Comparison of ENCODE assay signal across 10 cellular contexts in genomic region chr16:3561626-3562025, GRCh38. TPM values are rescaled to one million over a fixed set of nuclear protein-coding genes. Genes with fewer than 3 reads are reported as not detected.
"Had no signal": no experiment of that assay in that cellular context is flagged by ENCODE, and none has a peak within 500 bp of the region (broad histone marks: within the 10 kb centered on the region; RNA-seq: fewer than 3 reads in every experiment).

No MANE protein-coding gene starts in this region.

- H3K9me3 ChIP-seq: HAP-1 had no signal

- DNase-seq: GM23248, GOT3, H7, HFFc6 had no signal

- H3K4me1 ChIP-seq: HAP-1 had no signal

- FAIRE-seq: HepG2, K562 had no signal

- H3K9me3 Mint-ChIP-seq: HFFc6 had no signal

- H3K27ac ChIP-seq: GM23248, HL-60 had no signal

- H3K4me3 ChIP-seq: GM23248, HAP-1, K562 had no signal

- H3K36me3 ChIP-seq: HAP-1 had no signal

- H2AFZ ChIP-seq: GM23248 had no signal

- H3K9ac ChIP-seq: GM23248 had no signal

- H3K27ac Mint-ChIP-seq: HFFc6 had no signal

- ATAC-seq: HCT116, HepG2, K562 had no signal

- H3K4me3 Mint-ChIP-seq: HFFc6 had no signal

RNA-seq across cellular contexts. Expression of gene NLRC3, which starts 15.6 kb away (rescaled TPM):
- total RNA-seq: GM23248, H4, HepG2, HFFc6 had no signal
- polyA plus RNA-seq: HepG2 had no signal
